15 cellular contexts compared by ENCODE assay signal in the genomic region with DNA sequence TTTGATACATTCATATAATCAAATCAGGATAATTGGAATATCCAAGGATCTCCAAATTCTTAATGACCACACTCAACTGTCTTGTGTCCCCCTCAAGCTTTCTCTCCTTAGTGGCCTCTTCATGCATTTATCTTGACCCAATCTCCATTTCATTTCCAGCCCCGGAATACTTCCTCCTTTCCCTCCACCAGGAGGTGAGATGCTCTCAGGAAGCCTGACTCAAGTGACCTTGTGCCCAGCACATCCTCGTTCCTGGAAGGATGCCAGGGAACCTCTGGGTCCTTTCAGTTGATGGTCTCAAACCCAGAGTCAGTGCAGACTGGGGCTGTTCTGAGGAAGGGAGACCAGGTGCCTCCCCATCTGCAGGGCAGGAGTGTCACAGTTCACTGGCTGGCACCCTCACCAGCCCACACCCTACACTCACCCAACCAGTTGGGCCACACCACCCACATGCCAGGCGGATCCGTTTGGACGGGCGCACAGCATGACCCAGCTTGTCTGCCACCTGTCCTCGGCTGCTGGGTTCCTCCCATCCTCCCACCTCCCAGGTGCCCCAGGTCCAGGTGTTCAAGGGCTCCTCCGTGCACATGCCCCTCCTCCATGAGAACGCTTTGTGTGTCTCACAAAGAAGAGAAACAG. TPM values are rescaled to one million over a fixed set of nuclear protein-coding genes. Genes with fewer than 3 reads are reported as not detected.
DNase-seq lines count a peak whose midpoint lies in the region; ATAC-seq and TF ChIP-seq lines count a peak whose summit lies in the region.
"Had no signal": no experiment of that assay in that cellular context is flagged by ENCODE, and none has a peak within 500 bp of the region (broad histone marks: within the 10 kb centered on the region; RNA-seq: fewer than 3 reads in every experiment).

No MANE protein-coding gene starts in this region.

- in situ Hi-C loops in T47D (cut with HindIII; ENCODE audit: low pct_unique_long_range_greater_than_20kb, low sequenced_read_pairs), result no loop called here

- H3K4me2 ChIP-seq in smooth muscle cell, result no peak overlapping the region

- no peaks in the 10 kb centered on the region for H3K36me3 ChIP-seq in smooth muscle cell (ENCODE audit: low read depth)
- H3K36me3 ChIP-seq: adrenal gland, gastrocnemius medialis had no signal

- WGBS in smooth muscle cell (ENCODE audit: low lambda C conversion rate), result 86% methylated on average over 9 of the region's 9 CpGs

- H3K4me1 ChIP-seq in smooth muscle cell (ENCODE audit: low read depth), result peaks cover 5% of the 10 kb centered on the region
- H3K4me1 ChIP-seq: adrenal gland, gastrocnemius medialis had no signal

- TF ChIP-seq CTCF in smooth muscle cell (IDR thresholded peaks at IDR 0.05; ENCODE audit: borderline replicate concordance, insufficient read depth, poor library complexity, severe bottlenecking) (no peak), omental fat pad (IDR thresholded peaks at IDR 0.05) (no peak)

- H3F3A ChIP-seq in smooth muscle cell (ENCODE audit: low read depth), result no peaks in the 10 kb centered on the region

- H3K9me3 ChIP-seq in smooth muscle cell (replicated peaks; ENCODE audit: low read depth), result no peaks in the 10 kb centered on the region
- H3K9me3 ChIP-seq: adrenal gland, gastrocnemius medialis had no signal

- H3K4me3 ChIP-seq in smooth muscle cell, result no peak overlapping the region
- H3K4me3 ChIP-seq: adrenal gland, gastrocnemius medialis had no signal

- no peak overlapping the region for H3K27ac ChIP-seq in smooth muscle cell (ENCODE audit: low read depth)
- H3K27ac ChIP-seq: adrenal gland, gastrocnemius medialis had no signal

- no peaks in the 10 kb centered on the region for H4K20me1 ChIP-seq in smooth muscle cell (ENCODE audit: low read depth)

- H3K79me2 ChIP-seq in smooth muscle cell (ENCODE audit: low read depth), result no peaks in the 10 kb centered on the region

- no peak overlapping the region for H3K9ac ChIP-seq in smooth muscle cell (ENCODE audit: low read depth)

- no peak overlapping the region for H2AFZ ChIP-seq in smooth muscle cell (ENCODE audit: low read depth)

- peak; percentile 97 for DNase-seq in DMS153 (lab: John Stamatoyannopoulos, UW)
- peak; percentile 92 for DNase-seq in NCI-H2029 treated with DMSO at 0.1 percent for 48 hours (lab: John Stamatoyannopoulos, UW)
- peak; percentile 49 to 99 for DNase-seq in T47D (ENCODE audit: low read depth in 1 of 2, low spot score in 1 of 2)
- peak; percentile 68 for DNase-seq in mucosa of gallbladder (ENCODE audit: low spot score)
- DNase-seq in smooth muscle cell (lab: John Stamatoyannopoulos, UW; ENCODE audit: unreplicated experiment), result no peak
- no peak for DNase-seq in mesenteric fat pad (ENCODE audit: low spot score)
- no peak for DNase-seq in omental fat pad (ENCODE audit: low spot score)
- DNase-seq: gastrocnemius medialis; left cardiac atrium; NCI-H1694; nucleus accumbens; SHP77; stimulated activated CD4-positive, alpha-beta T cell treated with anti-CD3 and anti-CD28 coated beads, Interleukin-15, amount 100 ng/mL, for 24 hours had no signal

- peaks cover 11% of the 10 kb centered on the region for H3K27me3 ChIP-seq in smooth muscle cell (ENCODE audit: low read depth)
- H3K27me3 ChIP-seq: gastrocnemius medialis had no signal

- ATAC-seq in GM21390 (IDR thresholded peaks at IDR 0.05; ENCODE audit: unreplicated experiment) (no peak), omental fat pad (ENCODE audit: low FRiP score) (no peak)
- ATAC-seq: gastrocnemius medialis, left cardiac atrium had no signal

RNA-seq across cellular contexts. Expression of a gene that starts 14.0 kb away (rescaled TPM):
- total RNA-seq in mucosa of gallbladder (38.3 TPM), smooth muscle cell (3.9 and 4.6 TPM in 2 replicates), mesenteric fat pad (68.1 TPM), omental fat pad (10 to 100 TPM; 36.7 to 80.4 (median 50.1) TPM)
- polyA plus RNA-seq in smooth muscle cell, result 20.7 and 23.8 TPM in 2 replicates

Comparison
In these comparisons a context has a peak if more than half of its experiments do, and no peak if none do; other contexts are left out.
1. DNase-seq: peak in DMS153 (single experiment), NCI-H2029 treated with DMSO at 0.1 percent for 48 hours (single experiment), T47D (2 of 2) and mucosa of gallbladder (single experiment); none in smooth muscle cell (single experiment), mesenteric fat pad (single experiment) and omental fat pad (single experiment).